In the genomic region with DNA sequence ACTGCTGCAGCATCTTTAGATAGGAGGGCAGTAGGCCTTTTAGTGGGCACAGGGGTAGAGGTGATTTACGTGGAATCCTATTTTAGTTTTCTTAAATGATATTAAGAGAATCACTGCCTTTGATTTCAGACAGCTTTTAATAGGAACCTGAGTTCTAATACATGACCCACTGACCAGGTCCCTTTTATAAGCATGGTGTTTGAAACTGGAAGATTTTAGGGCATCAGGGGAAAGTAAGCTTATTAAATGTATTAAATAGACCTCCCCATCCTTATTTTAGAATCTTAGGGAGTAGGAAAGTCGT, we compare ENCODE assay signal across 8 cellular contexts. TPM values are rescaled to one million over a fixed set of nuclear protein-coding genes. Genes with fewer than 3 reads are reported as not detected.
DNase-seq lines count a peak whose midpoint lies in the region; ATAC-seq and TF ChIP-seq lines count a peak whose summit lies in the region.

No MANE protein-coding gene starts in this region.

- DNase-seq in T-helper 17 cell (no peak), fibroblast of the aortic adventitia (ENCODE audit: low read depth) (no peak), retinal pigment epithelial cell (ENCODE audit: low read depth) (no peak), NCI-H2081 treated with DMSO at 0.1 percent for 48 hours (lab: John Stamatoyannopoulos, UW) (no peak), SHP77 (lab: John Stamatoyannopoulos, UW) (no peak), dedifferentiated amniotic fluid mesenchymal stem cell (ENCODE audit: extremely low spot score) (no peak)

- no peak for TF ChIP-seq CTCF in fibroblast of the aortic adventitia (IDR thresholded peaks at IDR 0.05; ENCODE audit: insufficient read depth, low read length)
- no peak for TF ChIP-seq CTCF in retinal pigment epithelial cell (conservative IDR thresholded peaks at IDR 0.05; ENCODE audit: low read depth, low read length)

- H3K36me3 Mint-ChIP-seq in T-helper 17 cell (ENCODE audit: low read depth): peaks cover 4% of the 10 kb centered on the region

- H3K27ac Mint-ChIP-seq in T-helper 17 cell: peak overlapping the region; percentile 97

- H3K4me3 ChIP-seq in GM08714 (ENCODE audit: low read length) (peak overlapping the region; percentile 72), fibroblast of the aortic adventitia (ENCODE audit: low read depth, low read length) (peak overlapping the region; percentile 96), retinal pigment epithelial cell (ENCODE audit: low read length) (peak overlapping the region; percentile 97)

- H3K27me3 Mint-ChIP-seq in T-helper 17 cell: no peaks in the 10 kb centered on the region

- ATAC-seq in T-helper 17 cell: no peak
- no peak for ATAC-seq in HG02571 (IDR thresholded peaks at IDR 0.05; ENCODE audit: unreplicated experiment)

- peaks cover 36% of the 10 kb centered on the region for H3K4me1 Mint-ChIP-seq in T-helper 17 cell

- H3K4me3 Mint-ChIP-seq in T-helper 17 cell: peak overlapping the region; percentile 99

- no peaks in the 10 kb centered on the region for H3K9me3 ChIP-seq in T-helper 17 cell (ENCODE audit: control insufficient read depth, low read length, poor library complexity, severe bottlenecking)

RNA-seq across cellular contexts. Expression of a gene that starts 2.0 kb away (rescaled TPM):
- total RNA-seq in T-helper 17 cell (100 to 1,000 TPM; 101 to 106 TPM), fibroblast of the aortic adventitia (ENCODE audit: low replicate concordance) (64.1 and 162 TPM in 2 replicates)

RNA-seq across cellular contexts. Expression of a gene that starts 16.6 kb away (rescaled TPM):
- total RNA-seq in T-helper 17 cell: 100 to 1,000 TPM; 168 to 176 TPM
- total RNA-seq in fibroblast of the aortic adventitia (ENCODE audit: low replicate concordance): 53.3 and 83.6 TPM in 2 replicates

RNA-seq across cellular contexts. Expression of a gene that starts 23.4 kb away (rescaled TPM):
- total RNA-seq in T-helper 17 cell (100 to 1,000 TPM; 102 to 145 TPM), fibroblast of the aortic adventitia (ENCODE audit: low replicate concordance) (2.8 and 6.5 TPM in 2 replicates)

RNA-seq across cellular contexts. Expression of a gene that starts 53.5 kb away (rescaled TPM):
- 10 to 100 TPM in 1 of 2 donors, 1 to 10 TPM in 1; 6.9 to 10.5 TPM for total RNA-seq in T-helper 17 cell
- total RNA-seq in fibroblast of the aortic adventitia (ENCODE audit: low replicate concordance): 2.1 and 3.8 TPM in 2 replicates

Comparison
In these comparisons a context has a peak if more than half of its experiments do, and no peak if none do; other contexts are left out.
1. RNA of a gene that starts 23.4 kb away (total RNA-seq): 102 to 145 TPM in T-helper 17 cell; 2.8 to 6.5 TPM in fibroblast of the aortic adventitia; every median in the first group is over 10 times any median in the second.
2. Peak in every context shown above with its lines, with median percentiles within 50 percentile points of each other: H3K4me3 ChIP-seq.